In the genomic region with DNA sequence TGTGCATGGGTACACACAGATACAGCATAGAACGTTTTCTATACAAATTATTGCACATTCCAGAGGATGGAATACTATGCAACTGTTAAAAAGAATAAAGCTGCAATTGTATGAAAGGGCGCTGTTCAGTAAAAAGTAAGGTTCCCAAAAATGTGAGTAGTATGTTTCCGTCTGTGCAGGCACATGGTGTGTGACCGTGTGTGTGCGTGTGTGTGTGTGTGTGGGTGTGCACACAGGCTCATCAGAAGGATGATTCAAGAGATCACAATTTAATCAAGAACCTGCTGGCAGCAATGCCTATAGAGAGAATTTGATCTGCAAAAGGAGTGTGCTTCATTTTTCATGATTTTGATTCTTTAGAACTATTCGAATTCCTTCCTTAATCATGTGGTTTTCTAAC, we compare ENCODE assay signal across 11 cellular contexts.
A peak's percentile ranks its signal among the peaks of the same experiment; 100 is the strongest.
DNase-seq lines count a peak whose midpoint lies in the region; ATAC-seq, FAIRE-seq and TF ChIP-seq lines count a peak whose summit lies in the region.
"Had no signal": no experiment of that assay in that cellular context is flagged by ENCODE, and none has a peak within 500 bp of the region (broad histone marks: within the 10 kb centered on the region; RNA-seq: fewer than 3 reads in every experiment).

No MANE protein-coding gene starts in this region.

- H3K4me2 ChIP-seq in smooth muscle cell: peak overlapping the region; percentile 18

- peak overlapping the region; percentile 96 for H3K27ac Mint-ChIP-seq in T-helper 2 cell treated with Interferon-gamma antibody and Interleukin-4, amounts not matched to agents 5 μg/mL and 100 μg/mL, for 36 hours
- H3K27ac Mint-ChIP-seq: HFFc6 had no signal

- H3K27ac ChIP-seq in smooth muscle cell (ENCODE audit: low read depth): peak overlapping the region; percentile 84
- H3K27ac ChIP-seq: suprapubic skin had no signal

- H3K9ac ChIP-seq in smooth muscle cell (ENCODE audit: low read depth): peak overlapping the region; percentile 52

- TF ChIP-seq CTCF in smooth muscle cell (IDR thresholded peaks at IDR 0.05; ENCODE audit: borderline replicate concordance, insufficient read depth, poor library complexity, severe bottlenecking): no peak

- H3K9me3 Mint-ChIP-seq in T-helper 2 cell treated with Interferon-gamma antibody and Interleukin-4, amounts not matched to agents 5 μg/mL and 100 μg/mL, for 36 hours: peaks cover 5% of the 10 kb centered on the region
- H3K9me3 Mint-ChIP-seq: HFFc6 had no signal

- H4K20me1 ChIP-seq in smooth muscle cell (ENCODE audit: low read depth): no peaks in the 10 kb centered on the region

- intact Hi-C loops in head of caudate nucleus (cut with DNase I): loop anchor here (5.0 kb wide), 1 partner anchor 111 kb away; no protein-coding TSS in a partner anchor

- DNase-seq in GM19239 (ENCODE audit: insufficient read length, low spot score) (no peak), amniotic epithelial cell (ENCODE audit: low read depth) (peak; percentile 50), smooth muscle cell (lab: John Stamatoyannopoulos, UW; ENCODE audit: unreplicated experiment) (no peak), hippocampal formation (lab: John Stamatoyannopoulos, UW) (no peak), head of caudate nucleus (no peak)
- peak; percentile 70 for DNase-seq in T-helper 2 cell treated with Interferon-gamma antibody and Interleukin-4, amounts not matched to agents 5 μg/mL and 100 μg/mL, for 36 hours (ENCODE audit: low spot score)
- DNase-seq: dermis blood vessel endothelial cell, gastrocnemius medialis had no signal

- peaks cover 84% of the 10 kb centered on the region for H3K36me3 Mint-ChIP-seq in T-helper 2 cell treated with Interferon-gamma antibody and Interleukin-4, amounts not matched to agents 5 μg/mL and 100 μg/mL, for 36 hours (ENCODE audit: low read depth)

- no peak overlapping the region for H2AFZ ChIP-seq in smooth muscle cell (ENCODE audit: low read depth)

- peak; percentile 74 for FAIRE-seq in GM19239 (lab: Jason Lieb, UNC)

- no peaks in the 10 kb centered on the region for H3K79me2 ChIP-seq in smooth muscle cell (ENCODE audit: low read depth)

- 87% methylated on average over 6 of the region's 6 CpGs for WGBS in smooth muscle cell (ENCODE audit: low lambda C conversion rate)

- no peak overlapping the region for H3K4me3 ChIP-seq in smooth muscle cell
- H3K4me3 ChIP-seq: gastrocnemius medialis, suprapubic skin had no signal

- H3K9me3 ChIP-seq in smooth muscle cell (replicated peaks; ENCODE audit: low read depth): no peaks in the 10 kb centered on the region
- H3K9me3 ChIP-seq: gastrocnemius medialis, suprapubic skin had no signal

- no peak for ATAC-seq in GM18909 (IDR thresholded peaks at IDR 0.05; ENCODE audit: poor library complexity, unreplicated experiment)
- ATAC-seq: gastrocnemius medialis had no signal

- H3K4me3 Mint-ChIP-seq in T-helper 2 cell treated with Interferon-gamma antibody and Interleukin-4, amounts not matched to agents 5 μg/mL and 100 μg/mL, for 36 hours: peak overlapping the region; percentile 81
- H3K4me3 Mint-ChIP-seq: HFFc6 had no signal

- no peaks in the 10 kb centered on the region for H3K27me3 ChIP-seq in smooth muscle cell (ENCODE audit: low read depth)
- H3K27me3 ChIP-seq: gastrocnemius medialis, suprapubic skin had no signal

- H3K27me3 Mint-ChIP-seq in T-helper 2 cell treated with Interferon-gamma antibody and Interleukin-4, amounts not matched to agents 5 μg/mL and 100 μg/mL, for 36 hours (ENCODE audit: low read depth): no peaks in the 10 kb centered on the region

- peaks cover 89% of the 10 kb centered on the region for H3K4me1 Mint-ChIP-seq in T-helper 2 cell treated with Interferon-gamma antibody and Interleukin-4, amounts not matched to agents 5 μg/mL and 100 μg/mL, for 36 hours (ENCODE audit: low read depth)

- no peaks in the 10 kb centered on the region for H3K36me3 ChIP-seq in smooth muscle cell (ENCODE audit: low read depth)
- H3K36me3 ChIP-seq: gastrocnemius medialis, suprapubic skin had no signal

- no peaks in the 10 kb centered on the region for H3F3A ChIP-seq in smooth muscle cell (ENCODE audit: low read depth)

- no peaks in the 10 kb centered on the region for H3K4me1 ChIP-seq in smooth muscle cell (ENCODE audit: low read depth)

Comparison
In these comparisons a context has a peak if more than half of its experiments do, and no peak if none do; other contexts are left out.
1. DNase-seq: peak in T-helper 2 cell treated with Interferon-gamma antibody and Interleukin-4, amounts not matched to agents 5 μg/mL and 100 μg/mL, for 36 hours (single experiment) and amniotic epithelial cell (single experiment); none in GM19239 (single experiment), smooth muscle cell (single experiment), hippocampal formation (0 of 2) and head of caudate nucleus (0 of 42).